Comparison of ENCODE assay signal across 9 cellular contexts in genomic region chr4:106316773-106317409, GRCh38. TPM values are rescaled to one million over a fixed set of nuclear protein-coding genes. Genes with fewer than 3 reads are reported as not detected.
DNase-seq lines count a peak whose midpoint lies in the region; ATAC-seq and TF ChIP-seq lines count a peak whose summit lies in the region.
"Had no signal": no experiment of that assay in that cellular context is flagged by ENCODE, and none has a peak within 500 bp of the region (broad histone marks: within the 10 kb centered on the region; RNA-seq: fewer than 3 reads in every experiment).

No MANE protein-coding gene starts in this region.

- H3F3A ChIP-seq in DOHH2 (ENCODE audit: control insufficient read depth, insufficient read depth): peaks cover 6% of the 10 kb centered on the region; the same call in 1 of the 2 replicates

- TF ChIP-seq POLR2A in right lobe of liver (IDR thresholded peaks at IDR 0.05): no peak

- POLR2A ChIA-PET in activated CD4-positive, alpha-beta T cell treated with anti-CD3 and anti-CD28 coated beads, Interleukin-2, amount 10 ng/mL, durations not matched to agents 7 days and 5 days (lab: Charles Lee): no interaction called here

- peaks cover 93% of the 10 kb centered on the region for H3K79me2 ChIP-seq in DOHH2 (ENCODE audit: control insufficient read depth, low read length)

- TF ChIP-seq CTCF in DOHH2 (IDR thresholded peaks at IDR 0.05; ENCODE audit: low read depth, low read length, poor library complexity, severe bottlenecking) (no peak), right lobe of liver (IDR thresholded peaks at IDR 0.05) (no peak)

- WGBS in adipose tissue, 3 donors: 2 to 4% (median 4%) methylated on average over 13 of the region's 13 CpGs
- WGBS in right lobe of liver (ENCODE audit: insufficient coverage, low coverage, low lambda C conversion rate, missing lambda C conversion rate): 2% methylated on average over 13 of the region's 13 CpGs

- H3K36me3 ChIP-seq in DOHH2 (ENCODE audit: control insufficient read depth, low read length) (peaks cover 30% of the 10 kb centered on the region), right lobe of liver (no peaks in the 10 kb centered on the region)

- H4K20me1 ChIP-seq in DOHH2 (ENCODE audit: control insufficient read depth, insufficient read depth, low read depth, low read length): 0 out of 2 replicates have a peak, but pooled peaks cover 6% of the 10 kb centered on the region

- intact Hi-C loops in right lobe of liver (cut with DNase I): no loop called here

- ATAC-seq in HG02981 (IDR thresholded peaks at IDR 0.05; ENCODE audit: unreplicated experiment) (peak; percentile 1), right lobe of liver (no peak)

- no peak overlapping the region for H3K27ac Mint-ChIP-seq in activated CD4-positive, alpha-beta T cell treated with anti-CD3 and anti-CD28 coated beads, Interleukin-2, amount 10 ng/mL, durations not matched to agents 7 days and 5 days

- peaks cover 37% of the 10 kb centered on the region for H3K4me1 Mint-ChIP-seq in activated CD4-positive, alpha-beta T cell treated with anti-CD3 and anti-CD28 coated beads, Interleukin-2, amount 10 ng/mL, durations not matched to agents 7 days and 5 days

- H3K27ac ChIP-seq in DOHH2 (ENCODE audit: low read depth, low read length): peak overlapping the region; percentile 73
- H3K27ac ChIP-seq in adipose tissue (ENCODE audit: low read depth, low read length): peak overlapping the region; percentile 30
- peak overlapping the region; percentile 89 to 94 (median 93) for H3K27ac ChIP-seq in right lobe of liver

- no peaks in the 10 kb centered on the region for H3K27me3 Mint-ChIP-seq in activated CD4-positive, alpha-beta T cell treated with anti-CD3 and anti-CD28 coated beads, Interleukin-2, amount 10 ng/mL, durations not matched to agents 7 days and 5 days

- H3K9me3 Mint-ChIP-seq in activated CD4-positive, alpha-beta T cell treated with anti-CD3 and anti-CD28 coated beads, Interleukin-2, amount 10 ng/mL, durations not matched to agents 7 days and 5 days: peaks cover 4% of the 10 kb centered on the region

- H3K4me3 ChIP-seq in DOHH2 (ENCODE audit: low read length) (peak overlapping the region; percentile 90), right lobe of liver (peak overlapping the region; percentile 76 to 95 (median 82))

- no peak overlapping the region for H3K4me3 Mint-ChIP-seq in activated CD4-positive, alpha-beta T cell treated with anti-CD3 and anti-CD28 coated beads, Interleukin-2, amount 10 ng/mL, durations not matched to agents 7 days and 5 days

- H3K9me2 ChIP-seq in DOHH2 (replicated peaks; ENCODE audit: control insufficient read depth, low read length): no peaks in the 10 kb centered on the region

- H3K4me1 ChIP-seq in DOHH2 (ENCODE audit: control insufficient read depth, low read length) (peaks cover 23% of the 10 kb centered on the region), right lobe of liver (peaks cover 0 to 28% (median 11%) of the 10 kb centered on the region in 4 donors)

- H3K36me3 Mint-ChIP-seq in activated CD4-positive, alpha-beta T cell treated with anti-CD3 and anti-CD28 coated beads, Interleukin-2, amount 10 ng/mL, durations not matched to agents 7 days and 5 days (ENCODE audit: low read depth): peaks cover 22% of the 10 kb centered on the region

- CTCF ChIA-PET in activated CD4-positive, alpha-beta T cell treated with anti-CD3 and anti-CD28 coated beads, Interleukin-2, amount 10 ng/mL, durations not matched to agents 7 days and 5 days (lab: Charles Lee): no interaction called here

- peak overlapping the region; percentile 77 for H3K4me2 ChIP-seq in DOHH2 (ENCODE audit: low read length)

- DNase-seq in right lobe of liver (no peak), NCI-H187 treated with DMSO at 0.1 percent for 48 hours (lab: John Stamatoyannopoulos, UW) (no peak)
- no peak for DNase-seq in activated CD4-positive, alpha-beta T cell treated with anti-CD3 and anti-CD28 coated beads, Interleukin-2, amount 10 ng/mL, durations not matched to agents 7 days and 5 days
- DNase-seq in activated CD4-positive, CD25-positive, alpha-beta regulatory T cell treated with anti-CD3 and anti-CD28 coated beads, Interleukin-2, amount 50 U/mL, for 72 hours: no peak
- DNase-seq in activated CD4-positive, alpha-beta T cell treated with anti-CD3 and anti-CD28 coated beads, Interleukin-2, amount 50 U/mL, for 1 hour: no peak

- no peaks in the 10 kb centered on the region for H3K9me3 ChIP-seq in DOHH2 (ENCODE audit: control insufficient read depth, insufficient read depth, low read length)
- no peaks in the 10 kb centered on the region for H3K9me3 ChIP-seq in right lobe of liver

- H3K27me3 ChIP-seq in DOHH2 (ENCODE audit: control insufficient read depth, low read length): no peaks in the 10 kb centered on the region
- H3K27me3 ChIP-seq in right lobe of liver: no peaks in the 10 kb centered on the region

RNA-seq across cellular contexts. Expression of gene AIMP1, which starts 0.5 kb away (rescaled TPM):
- 10 to 100 TPM; 16.5 to 22.1 (median 18.9) TPM for polyA plus RNA-seq in adipose tissue
- 10 to 100 TPM; 15.0 to 21.2 (median 16.7) TPM for total RNA-seq in right lobe of liver
- total RNA-seq in activated CD4-positive, alpha-beta T cell treated with anti-CD3 and anti-CD28 coated beads, Interleukin-2, amount 10 ng/mL, durations not matched to agents 7 days and 5 days: 10 to 100 TPM; 42.9 to 50.9 TPM

RNA-seq across cellular contexts. Expression of gene TBCK, which starts 0.9 kb away (rescaled TPM):
- polyA plus RNA-seq in adipose tissue: 10 to 100 TPM in 1 of 3 donors, 1 to 10 TPM in 2; 6.4 to 14.2 (median 9.2) TPM
- 10 to 100 TPM; 15.1 to 20.1 (median 16.8) TPM for total RNA-seq in right lobe of liver
- total RNA-seq in activated CD4-positive, alpha-beta T cell treated with anti-CD3 and anti-CD28 coated beads, Interleukin-2, amount 10 ng/mL, durations not matched to agents 7 days and 5 days: 10 to 100 TPM; 31.7 to 33.1 TPM

RNA-seq across cellular contexts. Expression of gene GIMD1, which starts 51.7 kb away (rescaled TPM):
- not detected for polyA plus RNA-seq in adipose tissue
- not detected for total RNA-seq in right lobe of liver
- total RNA-seq in activated CD4-positive, alpha-beta T cell treated with anti-CD3 and anti-CD28 coated beads, Interleukin-2, amount 10 ng/mL, durations not matched to agents 7 days and 5 days: not detected
- total RNA-seq: HT1080 had no signal

Comparison
In these comparisons a context has a peak if more than half of its experiments do, and no peak if none do; other contexts are left out.
1. H3K27ac ChIP-seq: peak in every context shown above with its lines; median percentile 93 in right lobe of liver; 73 in DOHH2; 30 in adipose tissue.